Comparison of ENCODE assay signal across 35 cellular contexts in the genomic region with DNA sequence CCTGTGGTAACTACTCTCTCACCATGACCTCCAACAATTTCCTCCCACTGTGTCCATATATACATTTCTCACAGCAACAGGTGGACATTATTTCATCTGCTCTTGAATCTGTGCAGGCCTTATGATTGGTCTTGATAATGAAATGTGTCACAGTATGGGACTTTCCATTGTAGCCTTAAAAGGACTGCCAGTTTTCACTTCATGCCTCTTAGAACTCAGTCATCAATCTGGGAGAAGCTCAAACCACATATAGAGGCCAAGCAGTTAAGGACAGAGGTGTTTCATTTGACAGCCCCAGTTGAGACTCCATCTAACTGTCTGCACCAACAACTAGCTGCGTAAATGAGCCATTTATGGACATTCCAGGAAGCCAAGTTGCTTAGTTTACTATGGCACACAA.
"Had no signal": no experiment of that assay in that cellular context is flagged by ENCODE, and none has a peak within 500 bp of the region (broad histone marks: within the 10 kb centered on the region; RNA-seq: fewer than 3 reads in every experiment).

No MANE protein-coding gene starts in this region.

- H3K36me3 ChIP-seq: MG63 had no signal

- H3K9me3 ChIP-seq: MG63 had no signal

- H3K4me3 ChIP-seq: MG63 had no signal

- DNase-seq: Kasumi-1, MG63, MM.1S, MV-4-11, NCI-H1048, NCI-H1092, NCI-H1092 treated with DMSO at 0.1 percent for 48 hours, NCI-H1105, NCI-H1105 treated with DMSO at 0.1 percent for 48 hours, NCI-H1417, NCI-H1417 treated with DMSO at 0.1 percent for 48 hours, NCI-H1436, NCI-H1436 treated with DMSO at 0.1 percent for 48 hours, NCI-H146, NCI-H1694, NCI-H1694 treated with DMSO at 0.1 percent for 48 hours, NCI-H187, NCI-H187 treated with DMSO at 0.1 percent for 48 hours, NCI-H1930, NCI-H2029, NCI-H2029 treated with DMSO at 0.1 percent for 48 hours, NCI-H2081, NCI-H2081 treated with DMSO at 0.1 percent for 48 hours, NCI-H2107, NCI-H2171, NCI-H2171 treated with DMSO at 0.1 percent for 48 hours, NCI-H2227 treated with DMSO at 0.1 percent for 48 hours, NCI-H226, NCI-H345, NCI-H446, NCI-H446 treated with DMSO at 0.1 percent for 48 hours, NCI-H510A, NCI-H510A treated with DMSO at 0.1 percent for 48 hours, NCI-H524, NCI-H524 treated with DMSO at 0.1 percent for 48 hours had no signal

- H3K27me3 ChIP-seq: MG63 had no signal
